ENCODE assay signal across 19 cellular contexts in the genomic region with DNA sequence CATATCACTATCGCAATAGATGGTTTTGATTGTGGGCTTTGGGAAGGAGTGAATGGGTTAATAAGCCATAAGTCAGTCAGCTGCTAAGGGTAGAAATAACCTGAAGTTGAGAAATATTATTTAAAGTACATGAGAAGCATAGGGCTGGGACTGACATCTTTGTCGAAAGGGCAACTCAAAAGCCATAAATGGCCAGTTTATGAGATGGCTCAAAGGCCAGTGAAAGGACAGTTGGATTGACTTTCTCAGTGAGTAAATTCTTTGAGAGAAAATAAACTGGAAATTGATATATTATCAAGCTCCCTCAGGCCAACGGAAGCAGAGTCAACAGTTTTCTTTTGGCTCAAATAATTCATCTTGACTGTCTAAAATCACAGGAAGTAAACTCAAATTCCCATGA.
DNase-seq lines count a peak whose midpoint lies in the region; ATAC-seq and TF ChIP-seq lines count a peak whose summit lies in the region.
"Had no signal": no experiment of that assay in that cellular context is flagged by ENCODE, and none has a peak within 500 bp of the region (broad histone marks: within the 10 kb centered on the region; RNA-seq: fewer than 3 reads in every experiment).

No MANE protein-coding gene starts in this region.

- H3K4me1 ChIP-seq in colonic mucosa: no peaks in the 10 kb centered on the region
- H3K4me1 ChIP-seq: BLaER1 had no signal

- DNase-seq in colonic mucosa (no peak), left kidney (ENCODE audit: low read depth, low spot score) (peak; percentile 27), left cardiac atrium (no peak), GM19240 (ENCODE audit: insufficient read length, low spot score) (no peak), DMS79 treated with DMSO at 0.1 percent for 48 hours (lab: John Stamatoyannopoulos, UW) (no peak)
- DNase-seq: 8988T; ACHN; BE2C; C1 segment of cervical spinal cord; CD4-positive, alpha-beta memory T cell; CD4-positive, CD25-positive, alpha-beta regulatory T cell; CD8-positive, alpha-beta memory T cell; COR-L47; DMS 273 treated with DMSO at 0.1 percent for 48 hours; DMS153; DMS53; DMS79; GF-D8 had no signal

- no peak overlapping the region for H3K4me3 ChIP-seq in colonic mucosa
- H3K4me3 ChIP-seq: BLaER1 had no signal

- H3K36me3 ChIP-seq in colonic mucosa: no peaks in the 10 kb centered on the region
- H3K36me3 ChIP-seq: BE2C, BLaER1 had no signal

- H3K9ac ChIP-seq in colonic mucosa (ENCODE audit: low read depth in 2 of 2, low read length in 2 of 2): no peak overlapping the region
- H3K9ac ChIP-seq: BLaER1 had no signal

- no peak for TF ChIP-seq CTCF in colonic mucosa (IDR thresholded peaks at IDR 0.05)

- no peak for ATAC-seq in left cardiac atrium

- intact Hi-C loops in colonic mucosa (cut with DNase I) (no loop called here), left cardiac atrium (cut with DNase I) (no loop called here)

- H3K9me3 ChIP-seq in colonic mucosa: no peaks in the 10 kb centered on the region
- H3K9me3 ChIP-seq: BLaER1 had no signal

- H3K27ac ChIP-seq in colonic mucosa: peak overlapping the region; percentile 11
- H3K27ac ChIP-seq: BLaER1 had no signal

- H3K27me3 ChIP-seq in colonic mucosa: no peaks in the 10 kb centered on the region
- H3K27me3 ChIP-seq: BE2C, BLaER1 had no signal
